In genomic region chr4:184993243-184993642, GRCh38 we compare ENCODE assay signal across 19 cellular contexts. TPM values are rescaled to one million over a fixed set of nuclear protein-coding genes. Genes with fewer than 3 reads are reported as not detected.
A peak's percentile ranks its signal among the peaks of the same experiment; 100 is the strongest.
DNase-seq lines count a peak whose midpoint lies in the region; ATAC-seq and TF ChIP-seq lines count a peak whose summit lies in the region.
"Had no signal": no experiment of that assay in that cellular context is flagged by ENCODE, and none has a peak within 500 bp of the region (broad histone marks: within the 10 kb centered on the region; RNA-seq: fewer than 3 reads in every experiment).

No MANE protein-coding gene starts in this region.

- H3K4me1 ChIP-seq in HEK293 (ENCODE audit: control insufficient read depth, insufficient read depth, low read length) (no peaks in the 10 kb centered on the region), mucosa of descending colon (ENCODE audit: low read depth) (no peaks in the 10 kb centered on the region)
- H3K4me1 ChIP-seq: Caco-2 had no signal

- no peak for TF ChIP-seq RAD21 in Ishikawa (IDR thresholded peaks at IDR 0.05; ENCODE audit: low read depth)

- H3K27ac ChIP-seq in HEK293 (ENCODE audit: extremely low read depth, low read depth, low read length) (no peak overlapping the region), WERI-Rb-1 (no peak overlapping the region)
- H3K27ac ChIP-seq: BLaER1 treated with 17β-estradiol and CSF1 and Interleukin-3, amounts not matched to agents 10 nM and 100 nM; C4-2B had no signal

- no peak overlapping the region for H3K4me3 ChIP-seq in HEK293 (ENCODE audit: low read depth, low read length)
- no peak overlapping the region for H3K4me3 ChIP-seq in mucosa of descending colon
- H3K4me3 ChIP-seq in WERI-Rb-1 (ENCODE audit: low read depth, low read length), result no peak overlapping the region
- H3K4me3 ChIP-seq: BLaER1 treated with 17β-estradiol and CSF1 and Interleukin-3, amounts not matched to agents 10 nM and 100 nM had no signal

- DNase-seq in left colon, result no peak
- peak in 1 of 3 donors; percentile 38 for DNase-seq in mucosa of descending colon
- DNase-seq in AML-193 (lab: John Stamatoyannopoulos, UW), result no peak
- DNase-seq in WERI-Rb-1, result no peak
- DNase-seq: 8988T; ACHN; Caco-2; Calu3; CD4-positive, alpha-beta T cell; CD8-positive, alpha-beta T cell; DMS79 treated with DMSO at 0.1 percent for 48 hours; GF-D8 had no signal

- POLR2A ChIA-PET in HEK293 (lab: Yijun Ruan, JAX), result no interaction called here

- no peak for TF ChIP-seq CTCF in HEK293 (tag by site-specific recombination; IDR thresholded peaks at IDR 0.05)
- no peak for TF ChIP-seq CTCF in mucosa of descending colon (IDR thresholded peaks at IDR 0.05)
- TF ChIP-seq CTCF in WERI-Rb-1 (IDR thresholded peaks at IDR 0.05; ENCODE audit: low read depth, low read length), result no peak

- H3K36me3 ChIP-seq in HEK293 (ENCODE audit: control insufficient read depth in 2 of 2, insufficient read depth in 1 of 2, low read length in 2 of 2), result no peaks in the 10 kb centered on the region
- no peaks in the 10 kb centered on the region for H3K36me3 ChIP-seq in mucosa of descending colon (ENCODE audit: low read depth)
- H3K36me3 ChIP-seq in WERI-Rb-1, result no peaks in the 10 kb centered on the region
- H3K36me3 ChIP-seq: BLaER1 treated with 17β-estradiol and CSF1 and Interleukin-3, amounts not matched to agents 10 nM and 100 nM had no signal

- ATAC-seq in left colon, result peak; percentile 88
- peak; percentile 67 for ATAC-seq in mucosa of descending colon
- ATAC-seq in GM21529 (IDR thresholded peaks at IDR 0.05; ENCODE audit: unreplicated experiment), result no peak
- ATAC-seq: CD8-positive, alpha-beta T cell had no signal

- H3K27me3 ChIP-seq in WERI-Rb-1 (ENCODE audit: insufficient read depth, low read depth, severe bottlenecking), result no peaks in the 10 kb centered on the region
- H3K27me3 ChIP-seq: BLaER1 treated with 17β-estradiol and CSF1 and Interleukin-3, amounts not matched to agents 10 nM and 100 nM had no signal

- H3K9me3 ChIP-seq in HEK293 (ENCODE audit: control insufficient read depth, insufficient read depth, low read depth, low read length) (no peaks in the 10 kb centered on the region), mucosa of descending colon (no peaks in the 10 kb centered on the region), WERI-Rb-1 (ENCODE audit: severe bottlenecking) (peaks cover 3% of the 10 kb centered on the region)
- H3K9me3 ChIP-seq: BLaER1 treated with 17β-estradiol and CSF1 and Interleukin-3, amounts not matched to agents 10 nM and 100 nM; Caco-2 had no signal

- no peak for TF ChIP-seq EP300 in Ishikawa (IDR thresholded peaks at IDR 0.05; ENCODE audit: borderline replicate concordance)

- CTCF ChIA-PET in HEK293 (lab: Yijun Ruan, JAX), result no interaction called here

- intact Hi-C loops in left colon (cut with DNase I, micrococcal nuclease), result no loop called here
- intact Hi-C loops in mucosa of descending colon (cut with DNase I, micrococcal nuclease), result no loop called here

TF ChIP-seq in HEK293, 187 proteins besides CTCF, POLR2A, EP300 and RAD21:
- no peak for TF ChIP-seq ZNF514 (tag by site-specific recombination; IDR thresholded peaks at IDR 0.05)
- 0 out of 2 replicates have a peak, but pooled peaks have one; percentile 23 for TF ChIP-seq KLF9 (tag by site-specific recombination; IDR thresholded peaks at IDR 0.05; ENCODE audit: low read depth)
- no peak for TF ChIP-seq ZNF146 (tag by site-specific recombination; IDR thresholded peaks at IDR 0.05)
- TF ChIP-seq ZIC2 (tag by site-specific recombination; IDR thresholded peaks at IDR 0.05), result peak; percentile 36; the same call in 1 of the 2 replicates

TF ChIP-seq in Ishikawa, 13 proteins besides CTCF, POLR2A, EP300 and RAD21:
- TF ChIP-seq REST (IDR thresholded peaks at IDR 0.05; ENCODE audit: low read depth), result no peak
- TF ChIP-seq TCF12 (IDR thresholded peaks at IDR 0.05; ENCODE audit: low read depth), result no peak
- no peak for TF ChIP-seq CEBPB (IDR thresholded peaks at IDR 0.05)
- TF ChIP-seq USF1 (IDR thresholded peaks at IDR 0.05), result no peak
- TF ChIP-seq NFIC (IDR thresholded peaks at IDR 0.05), result peak; percentile 20; the same call in 1 of the 2 replicates
- no peak for TF ChIP-seq YY1 (IDR thresholded peaks at IDR 0.05; ENCODE audit: low read depth)
- no peak for TF ChIP-seq EGR1 (IDR thresholded peaks at IDR 0.05)
- TF ChIP-seq TEAD4 (IDR thresholded peaks at IDR 0.05), result no peak
TF ChIP-seq in Ishikawa: peak in this region for 1.

RNA-seq across cellular contexts. Expression of gene HELT, which starts 25.0 kb away (rescaled TPM):
- total RNA-seq in left colon (not detected), mucosa of descending colon (not detected)
- total RNA-seq: A673; B cell; Caco-2; Calu3; CD4-positive, alpha-beta T cell; CD8-positive, alpha-beta T cell had no signal
